ENCODE assay signal across 23 cellular contexts in genomic region chr17:14803781-14804180, GRCh38.
DNase-seq lines count a peak whose midpoint lies in the region; ATAC-seq and TF ChIP-seq lines count a peak whose summit lies in the region.
"Had no signal": no experiment of that assay in that cellular context is flagged by ENCODE, and none has a peak within 500 bp of the region (broad histone marks: within the 10 kb centered on the region; RNA-seq: fewer than 3 reads in every experiment).

No MANE protein-coding gene starts in this region.

- H3K4me3 ChIP-seq in mammary epithelial cell (replicated peaks in 1 of 3; ENCODE audit: insufficient read depth in 1 of 3, low read depth in 2 of 3, low read length in 3 of 3) (no peak overlapping the region), neuron (ENCODE audit: low read length) (no peak overlapping the region), GM23338 (no peak overlapping the region)
- H3K4me3 ChIP-seq: esophagus muscularis mucosa, HAP-1, sigmoid colon, SK-N-MC, suprapubic skin had no signal

- no peak overlapping the region for H3K9ac ChIP-seq in mammary epithelial cell (ENCODE audit: insufficient read depth, low read length)
- H3K9ac ChIP-seq: KMS-11 had no signal

- no peaks in the 10 kb centered on the region for H3F3A ChIP-seq in GM23338 (replicated peaks; ENCODE audit: low read depth)

- H3K4me1 ChIP-seq in mammary epithelial cell (ENCODE audit: insufficient read depth, low read length) (peaks cover 3% of the 10 kb centered on the region), neuron (ENCODE audit: insufficient read depth, low read length) (peaks cover 13% of the 10 kb centered on the region), GM23338 (ENCODE audit: insufficient read depth) (no peaks in the 10 kb centered on the region)
- H3K4me1 ChIP-seq: HAP-1, sigmoid colon, suprapubic skin had no signal

- H3K9me2 ChIP-seq in GM23338 (ENCODE audit: insufficient read depth) = peaks cover 11% of the 10 kb centered on the region

- dilution Hi-C loops in mammary epithelial cell (cut with HindIII; ENCODE audit: low sequenced_read_pairs) = no loop called here

- peak; percentile 43 for DNase-seq in AG20443 (ENCODE audit: low spot score)
- DNase-seq in mammary epithelial cell = no peak
- peak; percentile 57 for DNase-seq in inferior parietal cortex (ENCODE audit: extremely low spot score)
- no peak for DNase-seq in DMS79 treated with DMSO at 0.1 percent for 48 hours (lab: John Stamatoyannopoulos, UW)
- no peak for DNase-seq in GM23338 (ENCODE audit: low spot score)
- no peak for DNase-seq in NCI-H146 treated with DMSO at 0.1 percent for 48 hours (lab: John Stamatoyannopoulos, UW; ENCODE audit: unreplicated experiment)
- DNase-seq: activated CD4-positive, alpha-beta T cell treated with anti-CD3 and anti-CD28 coated beads, Interleukin-2, amount 50 U/mL, for 1 hour; activated CD8-positive, alpha-beta memory T cell treated with anti-CD3 and anti-CD28 coated beads, Interleukin-2, amount 50 U/mL, for 4 hours; activated effector memory CD4-positive, alpha-beta T cell treated with Interleukin-2 at 50 U/mL for 16 hours; activated naive CD8-positive, alpha-beta T cell treated with anti-CD3 and anti-CD28 coated beads, Interleukin-2, amount 10 ng/mL, durations not matched to agents 7 days and 5 days; effector CD8-positive, alpha-beta T cell; NCI-H187 treated with DMSO at 0.1 percent for 48 hours; NCI-H526 treated with DMSO at 0.1 percent for 48 hours; sigmoid colon; WERI-Rb-1 had no signal

- H3K79me2 ChIP-seq in mammary epithelial cell (ENCODE audit: insufficient read depth, low read length) (no peaks in the 10 kb centered on the region), GM23338 (replicated peaks; ENCODE audit: insufficient read depth) (no peaks in the 10 kb centered on the region)

- no TSS peak for BruUV-seq in mammary epithelial cell (replicated peaks; lab: Mats Ljungman, UMichigan)

- H3K36me3 ChIP-seq in mammary epithelial cell (ENCODE audit: insufficient read depth, low read length) = no peaks in the 10 kb centered on the region
- no peaks in the 10 kb centered on the region for H3K36me3 ChIP-seq in neuron (ENCODE audit: insufficient read depth, low read length)
- H3K36me3 ChIP-seq in GM23338 (ENCODE audit: insufficient read depth) = no peaks in the 10 kb centered on the region
- H3K36me3 ChIP-seq: esophagus muscularis mucosa, HAP-1, sigmoid colon, suprapubic skin, WERI-Rb-1 had no signal

- H3K27me3 ChIP-seq in mammary epithelial cell (ENCODE audit: insufficient read depth, low read length) = no peaks in the 10 kb centered on the region
- no peaks in the 10 kb centered on the region for H3K27me3 ChIP-seq in neuron (ENCODE audit: insufficient read depth, low read length)
- no peaks in the 10 kb centered on the region for H3K27me3 ChIP-seq in GM23338 (ENCODE audit: insufficient read depth)
- H3K27me3 ChIP-seq: esophagus muscularis mucosa, sigmoid colon, suprapubic skin had no signal

- WGBS in mammary epithelial cell (ENCODE audit: low coverage, missing lambda C conversion rate) = 44% methylated on average over 2 of the region's 2 CpGs

- in situ Hi-C loops in mammary epithelial cell (cut with MboI; ENCODE audit: low sequenced_read_pairs in 2 of 2) = no loop called here

- peak overlapping the region; percentile 8 for H3K4me2 ChIP-seq in mammary epithelial cell (ENCODE audit: insufficient read depth, low read depth, low read length)
- no peak overlapping the region for H3K4me2 ChIP-seq in GM23338
- H3K4me2 ChIP-seq: KMS-11 had no signal

- H3K27ac ChIP-seq in mammary epithelial cell (ENCODE audit: insufficient read depth, low read depth, low read length) (no peak overlapping the region), GM23338 (ENCODE audit: low read depth) (no peak overlapping the region)
- H3K27ac ChIP-seq: esophagus muscularis mucosa, KMS-11, RWPE1, sigmoid colon, SK-N-MC, suprapubic skin, WERI-Rb-1 had no signal

- no peaks in the 10 kb centered on the region for H3K9me3 Mint-ChIP-seq in GM23338

- H3K4me3 Mint-ChIP-seq in GM23338 = no peak overlapping the region
- H3K4me3 Mint-ChIP-seq: activated naive CD8-positive, alpha-beta T cell treated with anti-CD3 and anti-CD28 coated beads, Interleukin-2, amount 10 ng/mL, durations not matched to agents 7 days and 5 days had no signal

- H2AFZ ChIP-seq in mammary epithelial cell (ENCODE audit: low read depth, low read length) = peak overlapping the region; percentile 51
- peak overlapping the region; percentile 37 for H2AFZ ChIP-seq in neuron (ENCODE audit: low read depth, low read length)
- H2AFZ ChIP-seq in GM23338 = no peak overlapping the region

- TF ChIP-seq CTCF in mammary epithelial cell (conservative IDR thresholded peaks at IDR 0.05 in 1 of 2, IDR thresholded peaks at IDR 0.05 in 1 of 2; ENCODE audit: extremely low read depth in 1 of 2, insufficient read depth in 1 of 2, low read depth in 1 of 2, low read length in 2 of 2) (no peak), GM23338 (conservative IDR thresholded peaks at IDR 0.05; ENCODE audit: low read depth in 2 of 2) (no peak)

- H3K9me3 ChIP-seq in mammary epithelial cell (replicated peaks; ENCODE audit: insufficient read depth, low read length) (no peaks in the 10 kb centered on the region), neuron (ENCODE audit: low read length) (peaks cover 4% of the 10 kb centered on the region)
- H3K9me3 ChIP-seq: HAP-1, sigmoid colon, suprapubic skin had no signal

- H4K20me1 ChIP-seq in mammary epithelial cell (ENCODE audit: insufficient read depth, low read length) = no peaks in the 10 kb centered on the region
- H4K20me1 ChIP-seq in GM23338 (replicated peaks; ENCODE audit: insufficient read depth) = no peaks in the 10 kb centered on the region

- ATAC-seq in HG02588 (IDR thresholded peaks at IDR 0.05; ENCODE audit: unreplicated experiment) (no peak), GM23338 (no peak)

- no peaks in the 10 kb centered on the region for H3K27me3 Mint-ChIP-seq in GM23338 (ENCODE audit: insufficient read depth, low read depth, poor library complexity)
- H3K27me3 Mint-ChIP-seq: activated naive CD8-positive, alpha-beta T cell treated with anti-CD3 and anti-CD28 coated beads, Interleukin-2, amount 10 ng/mL, durations not matched to agents 7 days and 5 days had no signal

- H3K27ac Mint-ChIP-seq in GM23338 = no peak overlapping the region
- H3K27ac Mint-ChIP-seq: activated naive CD8-positive, alpha-beta T cell treated with anti-CD3 and anti-CD28 coated beads, Interleukin-2, amount 10 ng/mL, durations not matched to agents 7 days and 5 days had no signal

- intact Hi-C loops in mammary epithelial cell (cut with micrococcal nuclease) = no loop called here

- no peaks in the 10 kb centered on the region for H3K36me3 Mint-ChIP-seq in GM23338 (ENCODE audit: low read depth)
- H3K36me3 Mint-ChIP-seq: activated naive CD8-positive, alpha-beta T cell treated with anti-CD3 and anti-CD28 coated beads, Interleukin-2, amount 10 ng/mL, durations not matched to agents 7 days and 5 days had no signal

- CTCF ChIA-PET in mammary epithelial cell (lab: Charles Lee; ENCODE audit: low non-redundant PET) = no interaction called here

- no peaks in the 10 kb centered on the region for H3K4me1 Mint-ChIP-seq in GM23338
- H3K4me1 Mint-ChIP-seq: activated naive CD8-positive, alpha-beta T cell treated with anti-CD3 and anti-CD28 coated beads, Interleukin-2, amount 10 ng/mL, durations not matched to agents 7 days and 5 days had no signal

TF ChIP-seq in GM23338, 12 proteins besides CTCF, POLR2A, EP300 and RAD21 (continues in another document):
- TF ChIP-seq POLR2AphosphoS5 (IDR thresholded peaks at IDR 0.05; ENCODE audit: low read depth) (no peak), STAT1 (IDR thresholded peaks at IDR 0.05; ENCODE audit: unreplicated experiment) (no peak), ZNF331 (CRISPR knock-in tag; IDR thresholded peaks at IDR 0.05; ENCODE audit: low read depth) (no peak), ZNF114 (CRISPR knock-in tag; IDR thresholded peaks at IDR 0.05) (no peak), EZH2 (IDR thresholded peaks at IDR 0.05; ENCODE audit: low read depth, unreplicated experiment) (no peak), CREB1 (CRISPR knock-in tag; IDR thresholded peaks at IDR 0.05; ENCODE audit: low read depth) (no peak), EZH2phosphoT487 (IDR thresholded peaks at IDR 0.05; ENCODE audit: unreplicated experiment) (no peak), JUNB (IDR thresholded peaks at IDR 0.05; ENCODE audit: unreplicated experiment) (no peak)
- TF ChIP-seq, protein P1, sequence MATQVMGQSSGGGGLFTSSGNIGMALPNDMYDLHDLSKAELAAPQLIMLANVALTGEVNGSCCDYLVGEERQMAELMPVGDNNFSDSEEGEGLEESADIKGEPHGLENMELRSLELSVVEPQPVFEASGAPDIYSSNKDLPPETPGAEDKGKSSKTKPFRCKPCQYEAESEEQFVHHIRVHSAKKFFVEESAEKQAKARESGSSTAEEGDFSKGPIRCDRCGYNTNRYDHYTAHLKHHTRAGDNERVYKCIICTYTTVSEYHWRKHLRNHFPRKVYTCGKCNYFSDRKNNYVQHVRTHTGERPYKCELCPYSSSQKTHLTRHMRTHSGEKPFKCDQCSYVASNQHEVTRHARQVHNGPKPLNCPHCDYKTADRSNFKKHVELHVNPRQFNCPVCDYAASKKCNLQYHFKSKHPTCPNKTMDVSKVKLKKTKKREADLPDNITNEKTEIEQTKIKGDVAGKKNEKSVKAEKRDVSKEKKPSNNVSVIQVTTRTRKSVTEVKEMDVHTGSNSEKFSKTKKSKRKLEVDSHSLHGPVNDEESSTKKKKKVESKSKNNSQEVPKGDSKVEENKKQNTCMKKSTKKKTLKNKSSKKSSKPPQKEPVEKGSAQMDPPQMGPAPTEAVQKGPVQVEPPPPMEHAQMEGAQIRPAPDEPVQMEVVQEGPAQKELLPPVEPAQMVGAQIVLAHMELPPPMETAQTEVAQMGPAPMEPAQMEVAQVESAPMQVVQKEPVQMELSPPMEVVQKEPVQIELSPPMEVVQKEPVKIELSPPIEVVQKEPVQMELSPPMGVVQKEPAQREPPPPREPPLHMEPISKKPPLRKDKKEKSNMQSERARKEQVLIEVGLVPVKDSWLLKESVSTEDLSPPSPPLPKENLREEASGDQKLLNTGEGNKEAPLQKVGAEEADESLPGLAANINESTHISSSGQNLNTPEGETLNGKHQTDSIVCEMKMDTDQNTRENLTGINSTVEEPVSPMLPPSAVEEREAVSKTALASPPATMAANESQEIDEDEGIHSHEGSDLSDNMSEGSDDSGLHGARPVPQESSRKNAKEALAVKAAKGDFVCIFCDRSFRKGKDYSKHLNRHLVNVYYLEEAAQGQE (IDR thresholded peaks at IDR 0.05; ENCODE audit: unreplicated experiment) = no peak
- TF ChIP-seq, protein P2, sequence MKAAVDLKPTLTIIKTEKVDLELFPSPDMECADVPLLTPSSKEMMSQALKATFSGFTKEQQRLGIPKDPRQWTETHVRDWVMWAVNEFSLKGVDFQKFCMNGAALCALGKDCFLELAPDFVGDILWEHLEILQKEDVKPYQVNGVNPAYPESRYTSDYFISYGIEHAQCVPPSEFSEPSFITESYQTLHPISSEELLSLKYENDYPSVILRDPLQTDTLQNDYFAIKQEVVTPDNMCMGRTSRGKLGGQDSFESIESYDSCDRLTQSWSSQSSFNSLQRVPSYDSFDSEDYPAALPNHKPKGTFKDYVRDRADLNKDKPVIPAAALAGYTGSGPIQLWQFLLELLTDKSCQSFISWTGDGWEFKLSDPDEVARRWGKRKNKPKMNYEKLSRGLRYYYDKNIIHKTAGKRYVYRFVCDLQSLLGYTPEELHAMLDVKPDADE (IDR thresholded peaks at IDR 0.05) = no peak

Comparison
In these comparisons a context has a peak if more than half of its experiments do, and no peak if none do; other contexts are left out.
1. DNase-seq: peak in AG20443 (single experiment) and inferior parietal cortex (single experiment); none in mammary epithelial cell (single experiment), DMS79 treated with DMSO at 0.1 percent for 48 hours (single experiment), GM23338 (single experiment) and NCI-H146 treated with DMSO at 0.1 percent for 48 hours (single experiment).